ENCODE assay signal across 7 cellular contexts in the genomic region with DNA sequence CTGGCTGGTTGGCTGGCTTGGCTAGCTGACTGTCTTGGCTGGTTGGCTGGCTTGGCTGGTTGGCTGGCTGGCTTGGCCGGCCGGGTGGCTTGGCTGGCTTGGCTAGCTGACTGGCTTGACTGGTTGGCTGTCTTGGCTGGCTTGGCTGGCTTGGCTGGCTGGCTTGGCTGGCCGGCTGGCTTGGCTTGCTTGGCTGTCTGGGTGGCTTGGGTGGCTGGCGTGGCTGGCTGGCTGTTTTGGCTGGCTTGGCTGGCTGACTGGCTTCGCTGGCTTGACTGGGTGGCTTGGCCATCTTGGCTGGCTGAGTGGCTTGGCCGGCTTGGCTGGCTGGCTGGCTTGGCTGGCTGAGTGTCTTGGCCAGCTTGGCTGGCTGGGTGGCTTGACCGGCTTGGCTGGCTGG.
DNase-seq lines count a peak whose midpoint lies in the region; ATAC-seq and TF ChIP-seq lines count a peak whose summit lies in the region.
"Not testable (repeated sequence)": the region's sequence is repeated elsewhere in the genome, so short reads cannot be mapped to it uniquely, and the experiment has no call there.

No MANE protein-coding gene starts in this region.

- intact Hi-C loops in colonic mucosa (cut with DNase I); left lung (cut with DNase I); sigmoid colon (cut with DNase I): not testable (repeated sequence)

- H3K36me3 Mint-ChIP-seq in type B pancreatic cell: not testable (repeated sequence)

- H3K27me3 Mint-ChIP-seq in type B pancreatic cell: not testable (repeated sequence)

- H3K4me3 ChIP-seq in colonic mucosa, left lung, sigmoid colon: not testable (repeated sequence)

- not testable (repeated sequence) for H3K9me3 ChIP-seq in colonic mucosa, left lung, sigmoid colon

- not testable (repeated sequence) for H3K27ac Mint-ChIP-seq in type B pancreatic cell

- ATAC-seq in left lung: not testable (repeated sequence)

- not testable (repeated sequence) for TF ChIP-seq EP300 in sigmoid colon (IDR thresholded peaks at IDR 0.05)

- H3K27ac ChIP-seq in colonic mucosa, left lung, sigmoid colon: not testable (repeated sequence)

- H3K4me1 ChIP-seq in colonic mucosa, left lung, sigmoid colon: not testable (repeated sequence)

- WGBS in sigmoid colon, 2 donors: 49 to 61% methylated on average over 3 of the region's 7 CpGs

- not testable (repeated sequence) for TF ChIP-seq POLR2A in sigmoid colon (IDR thresholded peaks at IDR 0.05)

- not testable (repeated sequence) for H3K4me3 Mint-ChIP-seq in type B pancreatic cell

- not testable (repeated sequence) for H3K36me3 ChIP-seq in colonic mucosa, left lung, sigmoid colon

- TF ChIP-seq CTCF in colonic mucosa (IDR thresholded peaks at IDR 0.05); left lung (IDR thresholded peaks at IDR 0.05); sigmoid colon (IDR thresholded peaks at IDR 0.05); type B pancreatic cell (conservative IDR thresholded peaks at IDR 0.05): not testable (repeated sequence)

- not testable (repeated sequence) for H3K9ac ChIP-seq in colonic mucosa (ENCODE audit: low read depth in 2 of 2, low read length in 2 of 2)

- peak in 3 of 5 donors; percentile 0 to 7 (median 0) for DNase-seq in T-helper 1 cell
- DNase-seq in activated CD8-positive, alpha-beta memory T cell treated with anti-CD3 and anti-CD28 coated beads, Interleukin-2, amount 50 U/mL, for 48 hours: peak; percentile 10
- DNase-seq in colonic mucosa: peak; percentile 7
- peak; percentile 13 to 69 for DNase-seq in left lung
- peak; percentile 5 for DNase-seq in mucosa of gallbladder (ENCODE audit: low spot score)
- peak; percentile 61 for DNase-seq in sigmoid colon
- peak; percentile 44 for DNase-seq in type B pancreatic cell (ENCODE audit: extremely low spot score, unreplicated experiment)

- H3K4me1 Mint-ChIP-seq in type B pancreatic cell (ENCODE audit: unreplicated experiment): not testable (repeated sequence)

- H3K9me3 Mint-ChIP-seq in type B pancreatic cell: not testable (repeated sequence)

- not testable (repeated sequence) for H3K27me3 ChIP-seq in colonic mucosa, left lung, sigmoid colon

Comparison
In these comparisons a context has a peak if more than half of its experiments do, and no peak if none do; other contexts are left out.
1. DNase-seq: peak in every context shown above with its lines; median percentile 61 in sigmoid colon; 44 in type B pancreatic cell; 41 in left lung; 10 in activated CD8-positive, alpha-beta memory T cell treated with anti-CD3 and anti-CD28 coated beads, Interleukin-2, amount 50 U/mL, for 48 hours; 7 in colonic mucosa; 5 in mucosa of gallbladder; 0 in T-helper 1 cell.